In genomic region chr17:81380117-81380516, GRCh38 we compare ENCODE assay signal across 22 cellular contexts. TPM values are rescaled to one million over a fixed set of nuclear protein-coding genes. Genes with fewer than 3 reads are reported as not detected.
DNase-seq lines count a peak whose midpoint lies in the region; ATAC-seq and TF ChIP-seq lines count a peak whose summit lies in the region.
"Had no signal": no experiment of that assay in that cellular context is flagged by ENCODE, and none has a peak within 500 bp of the region (broad histone marks: within the 10 kb centered on the region; RNA-seq: fewer than 3 reads in every experiment).

No MANE protein-coding gene starts in this region.

- CTCF ChIA-PET in PC-9 (lab: Charles Lee): interaction anchor here (0.9 kb wide), 1 partner anchor 88 kb away, joined by 3 read pairs; no protein-coding TSS in a partner anchor

- no peak overlapping the region for H3K27ac Mint-ChIP-seq in activated naive CD4-positive, alpha-beta T cell treated with anti-CD3 and anti-CD28 coated beads, Interleukin-2, amount 50 U/mL, for 72 hours
- H3K27ac Mint-ChIP-seq: CD14-positive monocyte; CD8-positive, alpha-beta memory T cell had no signal

- no peaks in the 10 kb centered on the region for H3K4me1 ChIP-seq in PC-9 (replicated peaks; ENCODE audit: insufficient read depth)
- H3K4me1 ChIP-seq: BE2C had no signal

- no peak for ATAC-seq in activated naive CD4-positive, alpha-beta T cell treated with anti-CD3 and anti-CD28 coated beads, Interleukin-2, amount 50 U/mL, for 72 hours

- H3K9me3 ChIP-seq in PC-9 (ENCODE audit: insufficient read depth, low read depth): no peaks in the 10 kb centered on the region
- H3K9me3 ChIP-seq: BE2C, Peyer's patch had no signal

- no peak overlapping the region for H3K4me2 ChIP-seq in PC-9

- H2AFZ ChIP-seq in PC-9: no peak overlapping the region

- POLR2A ChIA-PET in PC-9 (lab: Charles Lee; ENCODE audit: unreplicated experiment): interaction anchor here (0.5 to 1.1 kb wide), 6 partner anchors 15 to 525 kb away, joined by 3 to 22 read pairs (median 4); partner anchors contain the start of genes BAHCC1 and SLC38A10

- H3K9me3 Mint-ChIP-seq in activated naive CD4-positive, alpha-beta T cell treated with anti-CD3 and anti-CD28 coated beads, Interleukin-2, amount 50 U/mL, for 72 hours: no peaks in the 10 kb centered on the region
- H3K9me3 Mint-ChIP-seq: CD8-positive, alpha-beta memory T cell had no signal

- H3K9me2 ChIP-seq in PC-9 (ENCODE audit: insufficient read depth): no peaks in the 10 kb centered on the region

- TSS peak; percentile 47 for BruUV-seq in PC-9 (replicated peaks; lab: Mats Ljungman, UMichigan)

- H3K27ac ChIP-seq in PC-9 (no peak overlapping the region), cingulate gyrus (ENCODE audit: low read depth, low read length) (peak overlapping the region; percentile 87)
- H3K27ac ChIP-seq: HL-60, Peyer's patch had no signal

- intact Hi-C loops in PC-9 (cut with micrococcal nuclease; ENCODE audit: unreplicated experiment): no loop called here

- peak; percentile 36 for DNase-seq in DMS53 (lab: John Stamatoyannopoulos, UW)
- no peak for DNase-seq in DMS53 treated with DMSO at 0.1 percent for 48 hours (lab: John Stamatoyannopoulos, UW; ENCODE audit: unreplicated experiment)
- DNase-seq in PC-9: no peak
- no peak for DNase-seq in activated naive CD4-positive, alpha-beta T cell treated with anti-CD3 and anti-CD28 coated beads, Interleukin-2, amount 50 U/mL, for 72 hours (ENCODE audit: low spot score in 2 of 2)
- no peak for DNase-seq in NCI-H2171 (lab: John Stamatoyannopoulos, UW)
- no peak for DNase-seq in NCI-H1105 treated with DMSO at 0.1 percent for 48 hours (lab: John Stamatoyannopoulos, UW)
- DNase-seq: 8988T; ACHN; BE2C; CD8-positive, alpha-beta memory T cell; DMS 273 treated with DMSO at 0.1 percent for 48 hours; DND-41; Kasumi-1; NCI-H1105; NCI-H1930; NCI-H2107; NCI-H446; SHP77 treated with DMSO at 0.1 percent for 48 hours had no signal

- H3K27me3 ChIP-seq in PC-9 (ENCODE audit: insufficient read depth, low read depth): no peaks in the 10 kb centered on the region
- H3K27me3 ChIP-seq: BE2C, Peyer's patch had no signal

- no peaks in the 10 kb centered on the region for H3K36me3 ChIP-seq in PC-9 (ENCODE audit: low read depth)
- H3K36me3 ChIP-seq: BE2C, Peyer's patch had no signal

- no peaks in the 10 kb centered on the region for H4K20me1 ChIP-seq in PC-9 (ENCODE audit: insufficient read depth)

- no peak overlapping the region for H3K4me3 ChIP-seq in PC-9
- H3K4me3 ChIP-seq: Peyer's patch had no signal

- TF ChIP-seq CTCF in PC-9 (conservative IDR thresholded peaks at IDR 0.05): no peak

- no peaks in the 10 kb centered on the region for H3K36me3 Mint-ChIP-seq in activated naive CD4-positive, alpha-beta T cell treated with anti-CD3 and anti-CD28 coated beads, Interleukin-2, amount 50 U/mL, for 72 hours
- H3K36me3 Mint-ChIP-seq: CD14-positive monocyte; CD8-positive, alpha-beta memory T cell had no signal

- H3K79me2 ChIP-seq in PC-9 (ENCODE audit: low read depth): no peaks in the 10 kb centered on the region

- no peaks in the 10 kb centered on the region for H3F3A ChIP-seq in PC-9 (ENCODE audit: insufficient read depth, low read depth)

RNA-seq across cellular contexts. Expression of gene BAHCC1, which starts 15.1 kb away (rescaled TPM):
- 33.7 and 35.4 TPM in 2 replicates for total RNA-seq in PC-9 (2021)
- total RNA-seq in activated naive CD4-positive, alpha-beta T cell treated with anti-CD3 and anti-CD28 coated beads, Interleukin-2, amount 50 U/mL, for 72 hours: under 1 TPM in 1 of 2 donors, not detected in 1; 0.16 TPM
- total RNA-seq: CD8-positive, alpha-beta memory T cell had no signal

Comparison
In these comparisons a context has a peak if more than half of its experiments do, and no peak if none do; other contexts are left out.
1. RNA of gene BAHCC1, which starts 15.1 kb away (total RNA-seq): 33.7 to 35.4 TPM in PC-9; 0.16 TPM in activated naive CD4-positive, alpha-beta T cell treated with anti-CD3 and anti-CD28 coated beads, Interleukin-2, amount 50 U/mL, for 72 hours; every median in the first group is over 10 times any median in the second.